In genomic region chr11:68660066-68660810, GRCh38 we compare ENCODE assay signal across 16 cellular contexts. TPM values are rescaled to one million over a fixed set of nuclear protein-coding genes. Genes with fewer than 3 reads are reported as not detected.
A peak's percentile ranks its signal among the peaks of the same experiment; 100 is the strongest.
DNase-seq lines count a peak whose midpoint lies in the region; ATAC-seq and TF ChIP-seq lines count a peak whose summit lies in the region.
"Had no signal": no experiment of that assay in that cellular context is flagged by ENCODE, and none has a peak within 500 bp of the region (broad histone marks: within the 10 kb centered on the region; RNA-seq: fewer than 3 reads in every experiment).

No MANE protein-coding gene starts in this region.

- no peak overlapping the region for H3K4me3 Mint-ChIP-seq in central memory CD8-positive, alpha-beta T cell
- no peak overlapping the region for H3K4me3 Mint-ChIP-seq in neural crest cell
- H3K4me3 Mint-ChIP-seq: CD14-positive monocyte; CD4-positive, alpha-beta memory T cell; H9; IgD-negative memory B cell had no signal

- no peak overlapping the region for H3K9ac ChIP-seq in BLaER1
- no peak overlapping the region; a peak in 1 of 22 replicates for H3K9ac ChIP-seq in BLaER1 treated with 17β-estradiol and CSF1 and Interleukin-3, amounts not matched to agents 10 nM and 100 nM

- no peak overlapping the region for H3K27ac ChIP-seq in BLaER1
- no peak overlapping the region for H3K27ac ChIP-seq in BLaER1 treated with 17β-estradiol and CSF1 and Interleukin-3, amounts not matched to agents 10 nM and 100 nM

- peak overlapping the region; percentile 99 for H3K4me2 ChIP-seq in BLaER1
- H3K4me2 ChIP-seq in BLaER1 treated with 17β-estradiol and CSF1 and Interleukin-3, amounts not matched to agents 10 nM and 100 nM, result peak overlapping the region in 10 of 11 experiments; percentile 42 to 99 (median 89); a peak in 19 of 22 replicates

- H3K36me3 Mint-ChIP-seq in central memory CD8-positive, alpha-beta T cell (ENCODE audit: insufficient read depth), result no peaks in the 10 kb centered on the region
- H3K36me3 Mint-ChIP-seq in neural crest cell (ENCODE audit: low read depth), result no peaks in the 10 kb centered on the region
- H3K36me3 Mint-ChIP-seq: CD14-positive monocyte; CD4-positive, alpha-beta memory T cell; IgD-negative memory B cell had no signal

- no peak for TF ChIP-seq CTCF in neural crest cell (conservative IDR thresholded peaks at IDR 0.05)

- DNase-seq in central memory CD8-positive, alpha-beta T cell (ENCODE audit: low spot score in 2 of 2), result no peak
- no peak for DNase-seq in neural crest cell (ENCODE audit: low read depth, low spot score)
- DNase-seq in hippocampal formation (lab: John Stamatoyannopoulos, UW), result no peak
- DNase-seq in stimulated activated naive CD4-positive, alpha-beta T cell treated with Interleukin-2 at 50 U/mL for 16 hours (lab: John Stamatoyannopoulos, UW), result no peak
- DNase-seq in NK-92 (lab: John Stamatoyannopoulos, UW; ENCODE audit: unreplicated experiment), result no peak
- DNase-seq in NCI-H128 (lab: John Stamatoyannopoulos, UW; ENCODE audit: unreplicated experiment), result no peak
- DNase-seq: ACHN; BE2C; CD4-positive, alpha-beta memory T cell; GF-D8; GOT3 had no signal

- no peaks in the 10 kb centered on the region; the same call in 1 of the 2 replicates for H3K27me3 ChIP-seq in BLaER1
- peaks cover 0 to 77% (median 41%) of the 10 kb centered on the region in 11 experiments; a peak in 16 of 22 replicates for H3K27me3 ChIP-seq in BLaER1 treated with 17β-estradiol and CSF1 and Interleukin-3, amounts not matched to agents 10 nM and 100 nM
- H3K27me3 ChIP-seq: BE2C had no signal

- peaks cover 90% of the 10 kb centered on the region for H3K27me3 Mint-ChIP-seq in central memory CD8-positive, alpha-beta T cell
- no peaks in the 10 kb centered on the region for H3K27me3 Mint-ChIP-seq in neural crest cell (ENCODE audit: low read depth)

- no peak for ATAC-seq in central memory CD8-positive, alpha-beta T cell (replicated peaks; ENCODE audit: extremely low read depth, poor library complexity, severe bottlenecking)

- peaks cover 23% of the 10 kb centered on the region for H3K9me3 ChIP-seq in BLaER1
- peaks cover 19 to 39% (median 26%) of the 10 kb centered on the region in 11 experiments for H3K9me3 ChIP-seq in BLaER1 treated with 17β-estradiol and CSF1 and Interleukin-3, amounts not matched to agents 10 nM and 100 nM (replicated peaks in 1 of 11)

- peak overlapping the region; percentile 61 for H3K27ac Mint-ChIP-seq in central memory CD8-positive, alpha-beta T cell (ENCODE audit: low read depth)
- H3K27ac Mint-ChIP-seq in neural crest cell (ENCODE audit: unreplicated experiment), result peak overlapping the region; percentile 62
- H3K27ac Mint-ChIP-seq: H9, IgD-negative memory B cell had no signal

- H3K36me3 ChIP-seq in BLaER1, result no peaks in the 10 kb centered on the region
- H3K36me3 ChIP-seq in BLaER1 treated with 17β-estradiol and CSF1 and Interleukin-3, amounts not matched to agents 10 nM and 100 nM, result peaks cover 0 to 3% (median 0%) of the 10 kb centered on the region in 11 experiments; a peak in 1 of 22 replicates
- H3K36me3 ChIP-seq: BE2C had no signal

- H3K4me1 Mint-ChIP-seq in central memory CD8-positive, alpha-beta T cell, result peaks cover 5% of the 10 kb centered on the region
- peaks cover 9% of the 10 kb centered on the region for H3K4me1 Mint-ChIP-seq in neural crest cell
- H3K4me1 Mint-ChIP-seq: CD14-positive monocyte; CD4-positive, alpha-beta memory T cell; H9; IgD-negative memory B cell had no signal

- H3K4me1 ChIP-seq in BLaER1, result peaks cover 72% of the 10 kb centered on the region
- peaks cover 13 to 74% (median 51%) of the 10 kb centered on the region in 10 experiments for H3K4me1 ChIP-seq in BLaER1 treated with 17β-estradiol and CSF1 and Interleukin-3, amounts not matched to agents 10 nM and 100 nM

- H4K20me1 ChIP-seq in BLaER1, result peaks cover 26% of the 10 kb centered on the region
- peaks cover 0 to 33% (median 15%) of the 10 kb centered on the region in 11 experiments; a peak in 14 of 22 replicates for H4K20me1 ChIP-seq in BLaER1 treated with 17β-estradiol and CSF1 and Interleukin-3, amounts not matched to agents 10 nM and 100 nM

- H3K4me3 ChIP-seq in BLaER1, result peak overlapping the region; percentile 55; the same call in 1 of the 2 replicates
- H3K4me3 ChIP-seq in BLaER1 treated with 17β-estradiol and CSF1 and Interleukin-3, amounts not matched to agents 10 nM and 100 nM, result no peak overlapping the region

- no peaks in the 10 kb centered on the region for H3K9me3 Mint-ChIP-seq in central memory CD8-positive, alpha-beta T cell
- H3K9me3 Mint-ChIP-seq in neural crest cell, result no peaks in the 10 kb centered on the region

RNA-seq across cellular contexts. Expression of gene GAL, which starts 24.1 kb away (rescaled TPM):
- 1.1 and 1.8 TPM in 2 replicates for total RNA-seq in neural crest cell
- total RNA-seq: CD4-positive, alpha-beta memory T cell had no signal
